ENCODE assay signal across 8 cellular contexts in the genomic region with DNA sequence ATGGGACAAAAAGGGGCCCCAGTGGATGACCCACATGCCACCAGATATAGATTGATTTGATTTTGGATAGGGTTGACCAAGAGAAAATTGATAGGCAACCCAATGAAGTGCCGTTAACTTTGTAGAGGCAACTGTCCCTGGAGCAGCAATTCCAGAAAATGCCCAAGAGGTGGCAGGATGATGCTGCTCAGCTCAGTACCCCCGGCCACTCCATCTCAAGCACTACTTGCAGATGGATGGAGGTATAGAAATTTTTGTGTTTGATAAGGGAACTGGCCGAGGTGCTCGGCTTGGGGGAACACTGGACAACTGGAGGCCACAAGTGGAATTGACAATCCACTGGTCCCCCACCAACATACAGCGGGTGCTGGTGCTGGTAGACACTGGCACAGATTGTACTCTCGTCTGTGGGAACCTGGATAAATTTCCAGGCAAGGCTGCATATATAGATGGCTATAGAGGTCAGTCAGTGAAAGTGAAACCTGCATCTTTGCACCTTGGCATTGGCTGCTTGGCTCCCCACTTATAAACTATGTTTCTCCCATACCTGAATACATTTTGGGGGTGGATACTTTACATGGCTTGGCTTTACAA.
DNase-seq lines count a peak whose midpoint lies in the region; ATAC-seq, FAIRE-seq and TF ChIP-seq lines count a peak whose summit lies in the region.

No MANE protein-coding gene starts in this region.

- ATAC-seq in activated T-cell treated with anti-CD3 and anti-CD28 coated beads, Interleukin-2, amount 50 U/mL, for 4 hours = peak; percentile 43 to 47
- ATAC-seq in HG03521 (IDR thresholded peaks at IDR 0.05; ENCODE audit: unreplicated experiment) = peak; percentile 52
- peak; percentile 64 for ATAC-seq in PC-3
- ATAC-seq in stimulated activated naive CD8-positive, alpha-beta T cell treated with anti-CD3 and anti-CD28 coated beads, Interleukin-15, amount 100 ng/mL, for 72 hours = peak; percentile 76

- CTCF ChIA-PET in PC-3 (lab: Charles Lee) = no interaction called here

- intact Hi-C loops in PC-3 (cut with micrococcal nuclease) = loop anchor here (5.0 to 10.0 kb wide), 3 partner anchors 253 to 466 kb away; no protein-coding TSS in a partner anchor

- BruUV-seq in PC-3 (replicated peaks; lab: Mats Ljungman, UMichigan) = no TSS peak

- no peak overlapping the region for H3K4me3 ChIP-seq in PC-3 (ENCODE audit: low read length)
- H3K4me3 ChIP-seq in bronchial epithelial cell (ENCODE audit: low read depth, low read length) = no peak overlapping the region
- no peak overlapping the region for H3K4me3 ChIP-seq in kidney epithelial cell (ENCODE audit: low read depth, low read length)
- no peak overlapping the region for H3K4me3 ChIP-seq in effector memory CD4-positive, alpha-beta T cell (ENCODE audit: insufficient read depth, low read depth, low read length, poor library complexity, severe bottlenecking)

- TF ChIP-seq CTCF in PC-3 (conservative IDR thresholded peaks at IDR 0.05; ENCODE audit: low read depth, low read length) = peak; percentile 63
- TF ChIP-seq CTCF in bronchial epithelial cell (IDR thresholded peaks at IDR 0.05; ENCODE audit: insufficient read depth, low read length, severe bottlenecking) = peak; percentile 65
- TF ChIP-seq CTCF in kidney epithelial cell (IDR thresholded peaks at IDR 0.05; ENCODE audit: insufficient read depth, low read length, poor library complexity, severe bottlenecking) = peak; percentile 68

- no peak overlapping the region for H3K27ac ChIP-seq in PC-3 (ENCODE audit: low read length)
- H3K27ac ChIP-seq in effector memory CD4-positive, alpha-beta T cell (ENCODE audit: insufficient read depth, low read length, poor library complexity, severe bottlenecking) = no peak overlapping the region

- H3K4me1 Mint-ChIP-seq in activated T-cell treated with anti-CD3 and anti-CD28 coated beads, Interleukin-2, amount 50 U/mL, for 4 hours (ENCODE audit: low read depth) = peaks cover 7% of the 10 kb centered on the region
- peaks cover 14% of the 10 kb centered on the region for H3K4me1 Mint-ChIP-seq in stimulated activated naive CD8-positive, alpha-beta T cell treated with anti-CD3 and anti-CD28 coated beads, Interleukin-15, amount 100 ng/mL, for 72 hours

- H3K36me3 ChIP-seq in PC-3 (ENCODE audit: low read depth, low read length) (no peaks in the 10 kb centered on the region), bronchial epithelial cell (ENCODE audit: control insufficient read depth, insufficient read depth, low read length) (no peaks in the 10 kb centered on the region), kidney epithelial cell (ENCODE audit: control insufficient read depth, insufficient read depth, low read length) (no peaks in the 10 kb centered on the region)
- H3K36me3 ChIP-seq in effector memory CD4-positive, alpha-beta T cell (ENCODE audit: control insufficient read depth, insufficient read depth, low read length) = no peaks in the 10 kb centered on the region

- no peak for DNase-seq in activated T-cell treated with anti-CD3 and anti-CD28 coated beads, Interleukin-2, amount 50 U/mL, for 4 hours
- no peak for DNase-seq in activated T-cell treated with anti-CD3 and anti-CD28 coated beads, Interleukin-2, amount 50 U/mL, for 1 hour
- DNase-seq in PC-3 (peak; percentile 59), bronchial epithelial cell (ENCODE audit: low read depth) (peak; percentile 50), kidney epithelial cell (ENCODE audit: low read depth) (peak; percentile 12)
- DNase-seq in stimulated activated naive CD8-positive, alpha-beta T cell treated with anti-CD3 and anti-CD28 coated beads, Interleukin-15, amount 100 ng/mL, for 72 hours = peak; percentile 44 to 61
- no peak for DNase-seq in effector memory CD4-positive, alpha-beta T cell

- no peaks in the 10 kb centered on the region for H3K9me3 ChIP-seq in PC-3 (ENCODE audit: low read length)
- peaks cover 5% of the 10 kb centered on the region for H3K9me3 ChIP-seq in effector memory CD4-positive, alpha-beta T cell (ENCODE audit: control insufficient read depth, low read length)

- no peaks in the 10 kb centered on the region for H4K20me1 ChIP-seq in PC-3 (ENCODE audit: low read length)

- FAIRE-seq in bronchial epithelial cell (lab: Jason Lieb, UNC) = no peak

- H3K27ac Mint-ChIP-seq in stimulated activated naive CD8-positive, alpha-beta T cell treated with anti-CD3 and anti-CD28 coated beads, Interleukin-15, amount 100 ng/mL, for 72 hours = no peak overlapping the region

- POLR2A ChIA-PET in PC-3 (lab: Charles Lee; ENCODE audit: unreplicated experiment) = no interaction called here

- H3K9me3 Mint-ChIP-seq in activated T-cell treated with anti-CD3 and anti-CD28 coated beads, Interleukin-2, amount 50 U/mL, for 4 hours = peaks cover 15% of the 10 kb centered on the region
- H3K9me3 Mint-ChIP-seq in stimulated activated naive CD8-positive, alpha-beta T cell treated with anti-CD3 and anti-CD28 coated beads, Interleukin-15, amount 100 ng/mL, for 72 hours = peaks cover 16 to 18% of the 10 kb centered on the region in 2 donors

- H3K4me2 ChIP-seq in PC-3 (ENCODE audit: low read length) = peak overlapping the region; percentile 22; the same call in 1 of the 2 replicates

- H3K79me2 ChIP-seq in PC-3 (ENCODE audit: low read length) = no peaks in the 10 kb centered on the region

- H3F3A ChIP-seq in PC-3 (ENCODE audit: low read length, unreplicated experiment) = no peaks in the 10 kb centered on the region

- no peaks in the 10 kb centered on the region for H3K9me2 ChIP-seq in PC-3 (replicated peaks; ENCODE audit: low read length)

- H3K27me3 ChIP-seq in PC-3 (ENCODE audit: low read length) = no peaks in the 10 kb centered on the region
- H3K27me3 ChIP-seq in bronchial epithelial cell (ENCODE audit: control insufficient read depth, insufficient read depth, low read length) = no peaks in the 10 kb centered on the region
- no peaks in the 10 kb centered on the region for H3K27me3 ChIP-seq in kidney epithelial cell (ENCODE audit: control insufficient read depth, insufficient read depth, low read length)
- H3K27me3 ChIP-seq in effector memory CD4-positive, alpha-beta T cell (replicated peaks; ENCODE audit: control insufficient read depth, insufficient read depth, low read length, poor library complexity, severe bottlenecking) = no peaks in the 10 kb centered on the region

- no peaks in the 10 kb centered on the region for H3K27me3 Mint-ChIP-seq in activated T-cell treated with anti-CD3 and anti-CD28 coated beads, Interleukin-2, amount 50 U/mL, for 4 hours (ENCODE audit: low read depth)
- no peaks in the 10 kb centered on the region for H3K27me3 Mint-ChIP-seq in stimulated activated naive CD8-positive, alpha-beta T cell treated with anti-CD3 and anti-CD28 coated beads, Interleukin-15, amount 100 ng/mL, for 72 hours

- no peaks in the 10 kb centered on the region for H3K4me1 ChIP-seq in PC-3 (ENCODE audit: insufficient read depth, low read length)
- H3K4me1 ChIP-seq in effector memory CD4-positive, alpha-beta T cell (ENCODE audit: control insufficient read depth, insufficient read depth, low read length, poor library complexity, severe bottlenecking) = no peaks in the 10 kb centered on the region

- H3K36me3 Mint-ChIP-seq in activated T-cell treated with anti-CD3 and anti-CD28 coated beads, Interleukin-2, amount 50 U/mL, for 4 hours (ENCODE audit: insufficient read depth) = no peaks in the 10 kb centered on the region

- no peak overlapping the region for H2AFZ ChIP-seq in PC-3 (ENCODE audit: low read length)

- H3K4me3 Mint-ChIP-seq in activated T-cell treated with anti-CD3 and anti-CD28 coated beads, Interleukin-2, amount 50 U/mL, for 4 hours = no peak overlapping the region
- no peak overlapping the region for H3K4me3 Mint-ChIP-seq in stimulated activated naive CD8-positive, alpha-beta T cell treated with anti-CD3 and anti-CD28 coated beads, Interleukin-15, amount 100 ng/mL, for 72 hours

- H3K9ac ChIP-seq in PC-3 (ENCODE audit: low read length) = no peak overlapping the region

Comparison
In these comparisons a context has a peak if more than half of its experiments do, and no peak if none do; other contexts are left out.
1. DNase-seq: peak in PC-3 (single experiment), bronchial epithelial cell (single experiment), kidney epithelial cell (single experiment) and stimulated activated naive CD8-positive, alpha-beta T cell treated with anti-CD3 and anti-CD28 coated beads, Interleukin-15, amount 100 ng/mL, for 72 hours (2 of 2); none in activated T-cell treated with anti-CD3 and anti-CD28 coated beads, Interleukin-2, amount 50 U/mL, for 4 hours (single experiment), activated T-cell treated with anti-CD3 and anti-CD28 coated beads, Interleukin-2, amount 50 U/mL, for 1 hour (single experiment) and effector memory CD4-positive, alpha-beta T cell (0 of 3).
2. Peak in every context shown above with its lines, with median percentiles within 50 percentile points of each other: ATAC-seq and CTCF ChIP-seq.